Comparison of ENCODE assay signal across 16 cellular contexts in genomic region chr18:68152770-68153169, GRCh38.
DNase-seq lines count a peak whose midpoint lies in the region; ATAC-seq, FAIRE-seq and TF ChIP-seq lines count a peak whose summit lies in the region.
"Had no signal": no experiment of that assay in that cellular context is flagged by ENCODE, and none has a peak within 500 bp of the region (broad histone marks: within the 10 kb centered on the region; RNA-seq: fewer than 3 reads in every experiment).

No MANE protein-coding gene starts in this region.

- TF ChIP-seq CTCF in H1 (IDR thresholded peaks at IDR 0.05; ENCODE audit: control extremely low read depth in 1 of 3, insufficient read depth in 1 of 3, low read depth in 1 of 3, low read length in 3 of 3) (peak; percentile 53 to 67 (median 54)), upper lobe of right lung (IDR thresholded peaks at IDR 0.05) (no peak)

- no peaks in the 10 kb centered on the region for H3K79me1 ChIP-seq in H1 (ENCODE audit: low read depth, low read length)

- H3K27me3 ChIP-seq in H1 (replicated peaks in 1 of 4; ENCODE audit: control insufficient read depth in 3 of 4, extremely low read depth in 1 of 4, insufficient read depth in 3 of 4, low read length in 3 of 4) (no peaks in the 10 kb centered on the region), upper lobe of right lung (no peaks in the 10 kb centered on the region)

- TF ChIP-seq POLR2A in H1 (IDR thresholded peaks at IDR 0.05; ENCODE audit: control extremely low read depth in 1 of 2, low read depth in 2 of 2, low read length in 2 of 2): no peak

- no peak overlapping the region for H3K27ac Mint-ChIP-seq in activated CD4-positive, alpha-beta memory T cell treated with anti-CD3 and anti-CD28 coated beads for 36 hours
- no peak overlapping the region for H3K27ac Mint-ChIP-seq in activated CD4-positive, alpha-beta memory T cell treated with anti-CD3 and anti-CD28 coated beads, Interleukin-2, amount 10 ng/mL, durations not matched to agents 7 days and 5 days
- H3K27ac Mint-ChIP-seq: activated T-helper 2 cell treated with anti-CD3 and anti-CD28 coated beads, Interferon-gamma antibody, Interleukin-2, Interleukin-4, amounts not matched to agents 10 μg/mL and 5 μg/mL and 100 μg/mL, durations not matched to agents 14 hours and 24 hours and 36 hours had no signal

- H2AFZ ChIP-seq in H1 (ENCODE audit: low read length): peak overlapping the region; percentile 73; the same call in 1 of the 2 replicates

- H2BK20ac ChIP-seq in H1 (ENCODE audit: low read length): no peak overlapping the region

- H3K4ac ChIP-seq in H1 (replicated peaks; ENCODE audit: insufficient read length, low read depth, low read length): no peak overlapping the region

- no peak overlapping the region for H2BK15ac ChIP-seq in H1 (ENCODE audit: low read length)

- H3K4me3 ChIP-seq in H1 (ENCODE audit: extremely low read depth in 1 of 4, insufficient read depth in 2 of 4, low read depth in 3 of 4, low read length in 4 of 4): no peak overlapping the region
- H3K4me3 ChIP-seq in upper lobe of right lung: no peak overlapping the region

- no peaks in the 10 kb centered on the region for H3K23me2 ChIP-seq in H1 (ENCODE audit: low read depth, low read length)

- no peak overlapping the region for H2BK12ac ChIP-seq in H1 (ENCODE audit: low read depth, low read length)

- H3K18ac ChIP-seq in H1 (ENCODE audit: extremely low read depth, low read length): no peak overlapping the region

- H3K9me3 Mint-ChIP-seq in activated CD4-positive, alpha-beta memory T cell treated with anti-CD3 and anti-CD28 coated beads for 36 hours: peaks cover 4% of the 10 kb centered on the region
- no peaks in the 10 kb centered on the region for H3K9me3 Mint-ChIP-seq in activated CD4-positive, alpha-beta memory T cell treated with anti-CD3 and anti-CD28 coated beads, Interleukin-2, amount 10 ng/mL, durations not matched to agents 7 days and 5 days
- H3K9me3 Mint-ChIP-seq: activated T-helper 2 cell treated with anti-CD3 and anti-CD28 coated beads, Interferon-gamma antibody, Interleukin-2, Interleukin-4, amounts not matched to agents 10 μg/mL and 5 μg/mL and 100 μg/mL, durations not matched to agents 14 hours and 24 hours and 36 hours had no signal

- no peak overlapping the region for H3K4me3 Mint-ChIP-seq in activated CD4-positive, alpha-beta memory T cell treated with anti-CD3 and anti-CD28 coated beads for 36 hours
- no peak overlapping the region for H3K4me3 Mint-ChIP-seq in activated CD4-positive, alpha-beta memory T cell treated with anti-CD3 and anti-CD28 coated beads, Interleukin-2, amount 10 ng/mL, durations not matched to agents 7 days and 5 days

- H3K4me1 ChIP-seq in H1 (replicated peaks in 1 of 4; ENCODE audit: control insufficient read depth in 3 of 4, insufficient read depth in 4 of 4, low read length in 3 of 4) (peaks cover 0 to 2% (median 0%) of the 10 kb centered on the region in 4 experiments; a peak in 1 of 7 replicates), upper lobe of right lung (no peaks in the 10 kb centered on the region)

- H2BK5ac ChIP-seq in H1 (ENCODE audit: low read depth, low read length): no peak overlapping the region

- no peak overlapping the region for H3K23ac ChIP-seq in H1 (ENCODE audit: insufficient read length)

- H3K56ac ChIP-seq in H1 (replicated peaks; ENCODE audit: insufficient read length, low read depth, low read length): no peak overlapping the region

- H3K27ac ChIP-seq in H1 (ENCODE audit: low read depth, low read length): no peak overlapping the region
- H3K27ac ChIP-seq in upper lobe of right lung: no peak overlapping the region
- H3K27ac ChIP-seq: epithelial cell of prostate had no signal

- peak; percentile 52 for ATAC-seq in upper lobe of right lung
- ATAC-seq in HG03025 (IDR thresholded peaks at IDR 0.05; ENCODE audit: low FRiP score, unreplicated experiment): no peak
- ATAC-seq: Right ventricle myocardium inferior had no signal

- no peak overlapping the region for H3K4me2 ChIP-seq in H1 (ENCODE audit: insufficient read depth in 1 of 2, low read depth in 2 of 2, low read length in 2 of 2)

- no peak overlapping the region for H4K5ac ChIP-seq in H1 (ENCODE audit: insufficient read length, low read depth, low read length)

- 67% methylated on average over 7 of the region's 7 CpGs; no CpG with 5 or more reads in 1 of the 2 experiments for WGBS in H1 (ENCODE audit: extremely low coverage in 1 of 2, insufficient coverage in 1 of 2, insufficient read length in 1 of 2, insufficient replicate concordance in 2 of 2, low coverage in 1 of 2, low lambda C conversion rate in 2 of 2, missing lambda C conversion rate in 1 of 2), 2 experiments

- POLR2A ChIA-PET in activated CD4-positive, alpha-beta memory T cell treated with anti-CD3 and anti-CD28 coated beads for 36 hours (lab: Charles Lee): no interaction called here
- POLR2A ChIA-PET in activated CD4-positive, alpha-beta memory T cell treated with anti-CD3 and anti-CD28 coated beads, Interleukin-2, amount 10 ng/mL, durations not matched to agents 7 days and 5 days (lab: Charles Lee): no interaction called here
- POLR2A ChIA-PET in H1 (lab: Charles Lee; ENCODE audit: partially characterized antibody): no interaction called here

- H2BK120ac ChIP-seq in H1 (replicated peaks; ENCODE audit: low read depth, low read length): no peak overlapping the region

- no peak overlapping the region for H3K14ac ChIP-seq in H1 (ENCODE audit: insufficient read length)

- TF ChIP-seq EP300 in H1 (IDR thresholded peaks at IDR 0.05; ENCODE audit: borderline replicate concordance in 1 of 2, low read depth in 2 of 2, low read length in 2 of 2): no peak

- H3K36me3 Mint-ChIP-seq in activated CD4-positive, alpha-beta memory T cell treated with anti-CD3 and anti-CD28 coated beads for 36 hours: no peaks in the 10 kb centered on the region
- H3K36me3 Mint-ChIP-seq in activated CD4-positive, alpha-beta memory T cell treated with anti-CD3 and anti-CD28 coated beads, Interleukin-2, amount 10 ng/mL, durations not matched to agents 7 days and 5 days (ENCODE audit: low read depth): no peaks in the 10 kb centered on the region

- H2AK5ac ChIP-seq in H1 (ENCODE audit: low read depth, low read length): no peak overlapping the region

- H3K9ac ChIP-seq in H1 (replicated peaks in 1 of 4; ENCODE audit: extremely low read depth in 1 of 4, low read depth in 3 of 4, low read length in 3 of 4): no peak overlapping the region

- CTCF ChIA-PET in activated CD4-positive, alpha-beta memory T cell treated with anti-CD3 and anti-CD28 coated beads for 36 hours (lab: Charles Lee): no interaction called here
- CTCF ChIA-PET in activated CD4-positive, alpha-beta memory T cell treated with anti-CD3 and anti-CD28 coated beads, Interleukin-2, amount 10 ng/mL, durations not matched to agents 7 days and 5 days (lab: Charles Lee): no interaction called here
- CTCF ChIA-PET in H1 (lab: Charles Lee; ENCODE audit: partially characterized antibody): interaction anchor here (0.7 to 1.7 kb wide), 12 partner anchors 9 to 934 kb away, joined by 3 to 6 read pairs (median 3); no protein-coding TSS in a partner anchor

- H3K27me3 Mint-ChIP-seq in activated CD4-positive, alpha-beta memory T cell treated with anti-CD3 and anti-CD28 coated beads for 36 hours: no peaks in the 10 kb centered on the region
- no peaks in the 10 kb centered on the region for H3K27me3 Mint-ChIP-seq in activated CD4-positive, alpha-beta memory T cell treated with anti-CD3 and anti-CD28 coated beads, Interleukin-2, amount 10 ng/mL, durations not matched to agents 7 days and 5 days

- H4K8ac ChIP-seq in H1 (ENCODE audit: extremely low read depth, insufficient read depth, low read length): no peak overlapping the region

- no peak overlapping the region for H4K91ac ChIP-seq in H1 (replicated peaks; ENCODE audit: insufficient read length, low read length)

- no peaks in the 10 kb centered on the region for H3K79me2 ChIP-seq in H1 (ENCODE audit: control insufficient read depth in 1 of 2, insufficient read depth in 2 of 2, low read length in 2 of 2)

- DNase-seq in activated CD4-positive, alpha-beta memory T cell treated with anti-CD3 and anti-CD28 coated beads for 36 hours: peak; percentile 9
- DNase-seq in activated CD4-positive, alpha-beta memory T cell treated with anti-CD3 and anti-CD28 coated beads, Interleukin-2, amount 10 ng/mL, durations not matched to agents 7 days and 5 days: no peak
- DNase-seq in NCI-H69 (lab: John Stamatoyannopoulos, UW) (peak; percentile 59), H1 (ENCODE audit: low read depth in 1 of 2, low spot score in 2 of 2) (peak; percentile 41 to 60), upper lobe of right lung (no peak), NCI-H526 treated with DMSO at 0.1 percent for 48 hours (lab: John Stamatoyannopoulos, UW) (no peak), NOMO-1 treated with dmso at 0.1 percent for 144 hours (lab: John Stamatoyannopoulos, UW; ENCODE audit: unreplicated experiment) (no peak)
- DNase-seq: activated CD4-positive, alpha-beta T cell treated with anti-CD3 and anti-CD28 coated beads, Interleukin-2, amount 50 U/mL, for 1 hour; MV-4-11; NCI-H446 treated with DMSO at 0.1 percent for 48 hours; T-helper 9 cell had no signal

- no peak for FAIRE-seq in H1 (lab: Jason Lieb, UNC)
- FAIRE-seq: HTR-8/SVneo had no signal

- intact Hi-C loops in activated CD4-positive, alpha-beta memory T cell treated with anti-CD3 and anti-CD28 coated beads for 36 hours (cut with micrococcal nuclease): no loop called here
- intact Hi-C loops in upper lobe of right lung (cut with DNase I): no loop called here

- no peaks in the 10 kb centered on the region for H4K20me1 ChIP-seq in H1 (replicated peaks in 1 of 2; ENCODE audit: control insufficient read depth in 1 of 2, insufficient read depth in 2 of 2, low read length in 2 of 2)

- H3K36me3 ChIP-seq in H1 (ENCODE audit: control insufficient read depth in 2 of 4, insufficient read depth in 4 of 4, low read length in 3 of 4): no peaks in the 10 kb centered on the region
- H3K36me3 ChIP-seq in upper lobe of right lung: no peaks in the 10 kb centered on the region

- H3K4me1 Mint-ChIP-seq in activated CD4-positive, alpha-beta memory T cell treated with anti-CD3 and anti-CD28 coated beads for 36 hours (ENCODE audit: low read depth): no peaks in the 10 kb centered on the region
- H3K4me1 Mint-ChIP-seq in activated CD4-positive, alpha-beta memory T cell treated with anti-CD3 and anti-CD28 coated beads, Interleukin-2, amount 10 ng/mL, durations not matched to agents 7 days and 5 days: no peaks in the 10 kb centered on the region

- H3K9me3 ChIP-seq in H1 (ENCODE audit: insufficient read depth in 2 of 2, low read depth in 1 of 2, low read length in 1 of 2) (no peaks in the 10 kb centered on the region), upper lobe of right lung (no peaks in the 10 kb centered on the region)

- peak; percentile 58 to 74 for TF ChIP-seq RAD21 in H1 (IDR thresholded peaks at IDR 0.05 in 1 of 2, conservative IDR thresholded peaks at IDR 0.05 in 1 of 2; ENCODE audit: low read depth in 2 of 2, low read length in 2 of 2)

TF ChIP-seq in H1, 55 proteins besides CTCF, POLR2A, EP300 and RAD21:
- TF ChIP-seq KDM1A (IDR thresholded peaks at IDR 0.05; ENCODE audit: borderline replicate concordance, low read length) (0 out of 2 replicates have a peak, but pooled peaks have one; percentile 30), NRF1 (IDR thresholded peaks at IDR 0.05; ENCODE audit: low read depth, low read length) (no peak), GABPA (IDR thresholded peaks at IDR 0.05; ENCODE audit: borderline replicate concordance, insufficient read depth, low read length) (no peak)

Comparison
In these comparisons a context has a peak if more than half of its experiments do, and no peak if none do; other contexts are left out.
1. DNase-seq: peak in activated CD4-positive, alpha-beta memory T cell treated with anti-CD3 and anti-CD28 coated beads for 36 hours (single experiment), NCI-H69 (single experiment) and H1 (2 of 2); none in activated CD4-positive, alpha-beta memory T cell treated with anti-CD3 and anti-CD28 coated beads, Interleukin-2, amount 10 ng/mL, durations not matched to agents 7 days and 5 days (single experiment), upper lobe of right lung (single experiment), NCI-H526 treated with DMSO at 0.1 percent for 48 hours (single experiment) and NOMO-1 treated with dmso at 0.1 percent for 144 hours (single experiment).